21 cellular contexts compared by ENCODE assay signal in genomic region chr2:197927994-197928393, GRCh38.
"Had no signal": no experiment of that assay in that cellular context is flagged by ENCODE, and none has a peak within 500 bp of the region (broad histone marks: within the 10 kb centered on the region; RNA-seq: fewer than 3 reads in every experiment).

No MANE protein-coding gene starts in this region.

- H3K36me3 Mint-ChIP-seq: memory B cell, mesothelial cell of epicardium, natural killer cell had no signal

- H3K4me1 Mint-ChIP-seq: memory B cell, natural killer cell, neural crest cell had no signal

- ATAC-seq: esophagus mucosa, gastrocnemius medialis, heart right ventricle, left lung, lower lobe of right lung, natural killer cell had no signal

- H3K4me3 ChIP-seq: coronary artery, gastrocnemius medialis, heart right ventricle, left lung, lower lobe of right lung, sigmoid colon, stomach had no signal

- H3K4me1 ChIP-seq: left lung, stomach had no signal

- H3K4me3 Mint-ChIP-seq: endodermal cell, memory B cell, mesothelial cell of epicardium, natural killer cell, neural crest cell had no signal

- H3K27ac ChIP-seq: gastrocnemius medialis, heart right ventricle, left lung, lower lobe of right lung, sigmoid colon, stomach had no signal

- H3K27me3 Mint-ChIP-seq: memory B cell had no signal

- H3K27ac Mint-ChIP-seq: endodermal cell, memory B cell, mesothelial cell of epicardium, natural killer cell had no signal

- DNase-seq: effector CD4-positive, alpha-beta T cell; endodermal cell; gastrocnemius medialis; heart right ventricle; hypothalamus; islet precursor cell; left lung; lower lobe of right lung; natural killer cell; posterior cingulate gyrus; sigmoid colon; small intestine; stimulated activated CD4-positive, alpha-beta T cell treated with anti-CD3 and anti-CD28 coated beads, Interleukin-12 subunit alpha, Interleukin-12 subunit beta, amount 100 ng/mL, for 4 hours; stimulated activated naive CD4-positive, alpha-beta T cell; stomach; trophoblast cell had no signal

- H3K9me3 Mint-ChIP-seq: memory B cell had no signal

- H3K27me3 ChIP-seq: gastrocnemius medialis, heart right ventricle, left lung, sigmoid colon, stomach had no signal

- H3K9me3 ChIP-seq: gastrocnemius medialis, heart right ventricle, left lung, lower lobe of right lung, sigmoid colon, stomach had no signal

- H3K36me3 ChIP-seq: gastrocnemius medialis, heart right ventricle, left lung, lower lobe of right lung, sigmoid colon, stomach had no signal
